ENCODE assay signal across 8 cellular contexts in genomic region chr2:73920577-73921545, GRCh38. TPM values are rescaled to one million over a fixed set of nuclear protein-coding genes. Genes with fewer than 3 reads are reported as not detected.
DNase-seq lines count a peak whose midpoint lies in the region; ATAC-seq and TF ChIP-seq lines count a peak whose summit lies in the region.

No MANE protein-coding gene starts in this region.

- H2AFZ ChIP-seq in osteoblast (ENCODE audit: low read length) = no peak overlapping the region

- no peaks in the 10 kb centered on the region for H4K20me1 ChIP-seq in osteoblast (ENCODE audit: insufficient read depth, low read length)

- H3K36me3 ChIP-seq in osteoblast (ENCODE audit: insufficient read depth, low read length) = no peaks in the 10 kb centered on the region

- H3K27ac ChIP-seq in osteoblast (ENCODE audit: low read depth, low read length) = no peak overlapping the region

- H3K4me3 ChIP-seq in osteoblast (ENCODE audit: insufficient read depth, low read length) = no peak overlapping the region

- H3K4me1 ChIP-seq in osteoblast (ENCODE audit: insufficient read depth, low read length) = peaks cover under 1% of the 10 kb centered on the region

- DNase-seq in D341Med (ENCODE audit: low spot score) (peak; percentile 64), HPDE6-E6E7 (ENCODE audit: extremely low spot score) (peak; percentile 31), SW480 (ENCODE audit: low spot score) (peak; percentile 36), osteoblast (ENCODE audit: insufficient read length, low spot score, missing footprints) (no peak), cerebellar nuclear complex (lab: John Stamatoyannopoulos, UW) (no peak)
- peak; percentile 24 for DNase-seq in effector CD8-positive, alpha-beta T cell (lab: John Stamatoyannopoulos, UW)

- H3K79me2 ChIP-seq in osteoblast (ENCODE audit: insufficient read depth, low read length) = no peaks in the 10 kb centered on the region

- peaks cover 54% of the 10 kb centered on the region for H3K27me3 ChIP-seq in osteoblast (ENCODE audit: insufficient read depth, low read length)

- peak; percentile 40 for TF ChIP-seq CTCF in osteoblast (IDR thresholded peaks at IDR 0.05; ENCODE audit: extremely low read depth, low read depth, low read length)

- no peaks in the 10 kb centered on the region for H3K9me3 ChIP-seq in osteoblast (ENCODE audit: low read depth, low read length)

- H3K4me2 ChIP-seq in osteoblast (ENCODE audit: insufficient read depth, low read length) = no peak overlapping the region

- ATAC-seq in HG03571 (IDR thresholded peaks at IDR 0.05; ENCODE audit: unreplicated experiment) (no peak), GM18858 (IDR thresholded peaks at IDR 0.05; ENCODE audit: unreplicated experiment) (no peak)

RNA-seq across cellular contexts. Expression of gene DGUOK, which starts 5.8 kb away (rescaled TPM):
- 40.7 and 46.0 TPM in 2 replicates for total RNA-seq in osteoblast

RNA-seq across cellular contexts. Expression of gene ACTG2, which starts 28.1 kb away (rescaled TPM):
- 0.72 TPM in 1 of 2 replicates, not detected in the other for total RNA-seq in osteoblast

Comparison
In these comparisons a context has a peak if more than half of its experiments do, and no peak if none do; other contexts are left out.
1. DNase-seq: peak in D341Med (single experiment), HPDE6-E6E7 (single experiment), SW480 (single experiment) and effector CD8-positive, alpha-beta T cell (single experiment); none in osteoblast (single experiment) and cerebellar nuclear complex (0 of 2).